Comparison of ENCODE assay signal across 1 cellular context in genomic region chr15:90389513-90389912, GRCh38.
TF ChIP-seq lines count a peak whose summit lies in the region.

No MANE protein-coding gene starts in this region.

TF ChIP-seq in HepG2, 621 proteins besides CTCF, POLR2A, EP300 and RAD21:
- TF ChIP-seq GRHL1 (CRISPR knock-in tag; conservative IDR thresholded peaks at IDR 0.05) (no peak), FOXK2 (IDR thresholded peaks at IDR 0.05) (no peak), POGZ (CRISPR knock-in tag; IDR thresholded peaks at IDR 0.05) (no peak), ZNF121 (CRISPR knock-in tag; IDR thresholded peaks at IDR 0.05) (peak; percentile 69; the same call in 1 of the 2 replicates)
